Comparison of ENCODE assay signal across 1 cellular context in the genomic region with DNA sequence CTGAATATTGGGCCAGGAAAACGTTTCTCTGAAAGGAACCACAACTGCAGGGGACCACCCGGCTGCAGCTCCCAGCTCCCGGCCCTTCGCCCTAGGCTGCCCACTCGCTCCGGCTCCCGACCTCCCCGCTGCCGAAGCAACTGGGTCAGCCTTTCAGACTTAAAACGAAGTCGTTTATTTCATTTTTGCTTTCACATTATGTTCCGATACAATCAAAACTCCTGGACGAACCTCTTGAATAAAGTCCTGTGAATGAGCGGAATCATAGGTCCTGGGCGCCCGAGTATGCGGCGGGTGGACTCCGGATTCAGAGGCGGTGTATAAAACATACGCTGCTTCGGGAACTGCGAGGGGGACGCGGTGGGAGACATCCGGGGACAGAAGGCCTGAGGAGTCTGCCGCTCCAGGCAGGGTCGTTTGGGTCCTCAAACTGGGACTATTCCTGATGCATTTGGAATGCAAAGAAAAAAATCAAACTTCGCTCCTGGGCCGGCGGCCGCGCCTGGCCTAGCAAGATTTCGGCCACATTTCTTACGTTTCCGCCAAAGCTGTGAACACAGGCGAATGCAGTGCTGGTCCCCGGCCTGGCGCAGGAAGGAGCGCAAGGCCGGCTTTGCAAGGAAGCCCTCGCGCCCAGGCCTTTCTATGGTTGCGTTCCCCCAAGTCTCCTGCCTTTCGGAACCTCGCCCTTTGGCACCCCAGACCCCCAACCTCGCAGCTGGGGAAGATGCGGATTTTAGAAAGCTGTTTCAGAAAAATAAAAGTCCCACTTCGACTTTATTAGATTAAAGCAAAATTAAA.
TF ChIP-seq lines count a peak whose summit lies in the region.

No MANE protein-coding gene starts in this region.

TF ChIP-seq in endothelial cell of umbilical vein, 7 proteins besides CTCF, POLR2A, EP300 and RAD21:
- peak; percentile 75 for TF ChIP-seq EZH2 (IDR thresholded peaks at IDR 0.05; ENCODE audit: borderline replicate concordance, low read depth, low read length, severe bottlenecking)
- TF ChIP-seq JUN (IDR thresholded peaks at IDR 0.05; ENCODE audit: borderline replicate concordance, insufficient read depth, insufficient read length, low read depth): no peak
